In genomic region chr13:52848455-52849190, GRCh38 we compare ENCODE assay signal across 9 cellular contexts. TPM values are rescaled to one million over a fixed set of nuclear protein-coding genes. Genes with fewer than 3 reads are reported as not detected.
DNase-seq lines count a peak whose midpoint lies in the region; ATAC-seq and TF ChIP-seq lines count a peak whose summit lies in the region.
"Had no signal": no experiment of that assay in that cellular context is flagged by ENCODE, and none has a peak within 500 bp of the region (broad histone marks: within the 10 kb centered on the region; RNA-seq: fewer than 3 reads in every experiment).

A gene with protein sequence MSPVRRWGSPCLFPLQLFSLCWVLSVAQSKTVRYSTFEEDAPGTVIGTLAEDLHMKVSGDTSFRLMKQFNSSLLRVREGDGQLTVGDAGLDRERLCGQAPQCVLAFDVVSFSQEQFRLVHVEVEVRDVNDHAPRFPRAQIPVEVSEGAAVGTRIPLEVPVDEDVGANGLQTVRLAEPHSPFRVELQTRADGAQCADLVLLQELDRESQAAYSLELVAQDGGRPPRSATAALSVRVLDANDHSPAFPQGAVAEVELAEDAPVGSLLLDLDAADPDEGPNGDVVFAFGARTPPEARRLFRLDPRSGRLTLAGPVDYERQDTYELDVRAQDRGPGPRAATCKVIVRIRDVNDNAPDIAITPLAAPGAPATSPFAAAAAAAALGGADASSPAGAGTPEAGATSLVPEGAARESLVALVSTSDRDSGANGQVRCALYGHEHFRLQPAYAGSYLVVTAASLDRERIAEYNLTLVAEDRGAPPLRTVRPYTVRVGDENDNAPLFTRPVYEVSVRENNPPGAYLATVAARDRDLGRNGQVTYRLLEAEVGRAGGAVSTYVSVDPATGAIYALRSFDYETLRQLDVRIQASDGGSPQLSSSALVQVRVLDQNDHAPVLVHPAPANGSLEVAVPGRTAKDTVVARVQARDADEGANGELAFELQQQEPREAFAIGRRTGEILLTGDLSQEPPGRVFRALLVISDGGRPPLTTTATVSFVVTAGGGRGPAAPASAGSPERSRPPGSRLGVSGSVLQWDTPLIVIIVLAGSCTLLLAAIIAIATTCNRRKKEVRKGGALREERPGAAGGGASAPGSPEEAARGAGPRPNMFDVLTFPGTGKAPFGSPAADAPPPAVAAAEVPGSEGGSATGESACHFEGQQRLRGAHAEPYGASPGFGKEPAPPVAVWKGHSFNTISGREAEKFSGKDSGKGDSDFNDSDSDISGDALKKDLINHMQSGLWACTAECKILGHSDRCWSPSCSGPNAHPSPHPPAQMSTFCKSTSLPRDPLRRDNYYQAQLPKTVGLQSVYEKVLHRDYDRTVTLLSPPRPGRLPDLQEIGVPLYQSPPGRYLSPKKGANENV (minus strand): TSS chr13:52848640. CDS start chr13:52848436, 204 bp downstream.

- H2BK12ac ChIP-seq in mesenchymal stem cell (ENCODE audit: low read length in 2 of 2), result no peak within 1 kb of the TSS

- H3K36me3 Mint-ChIP-seq in central memory CD8-positive, alpha-beta T cell (ENCODE audit: insufficient read depth), result peaks cover 6% of the 10 kb centered on the region
- peaks cover 7% of the 10 kb centered on the region for H3K36me3 Mint-ChIP-seq in neural progenitor cell

- peaks cover 74% of the 10 kb centered on the region for H3K27me3 Mint-ChIP-seq in central memory CD8-positive, alpha-beta T cell
- H3K27me3 Mint-ChIP-seq in neural progenitor cell (ENCODE audit: insufficient read depth, low read depth), result peaks cover 45% of the 10 kb centered on the region

- no peak within 1 kb of the TSS for H3K14ac ChIP-seq in mesenchymal stem cell (ENCODE audit: low read length in 2 of 2)

- peak within 1 kb of the TSS; percentile 68 for H3K4me2 ChIP-seq in neural progenitor cell
- H3K4me2 ChIP-seq in mesenchymal stem cell (ENCODE audit: low read length, poor library complexity, severe bottlenecking), result no peak within 1 kb of the TSS

- H4K8ac ChIP-seq in mesenchymal stem cell (ENCODE audit: low read length), result no peak within 1 kb of the TSS

- H3K4me1 Mint-ChIP-seq in central memory CD8-positive, alpha-beta T cell, result peaks cover 30% of the 10 kb centered on the region
- peaks cover 55% of the 10 kb centered on the region for H3K4me1 Mint-ChIP-seq in neural progenitor cell

- H3K27ac ChIP-seq in neural progenitor cell (no peak within 1 kb of the TSS), mesenchymal stem cell (ENCODE audit: low read length, poor library complexity, severe bottlenecking) (no peak within 1 kb of the TSS)

- H2BK5ac ChIP-seq in mesenchymal stem cell (ENCODE audit: low read depth, low read length, poor library complexity, severe bottlenecking), result no peak within 1 kb of the TSS

- no peak within 1 kb of the TSS for H4K91ac ChIP-seq in mesenchymal stem cell (ENCODE audit: low read length)

- peak within 1 kb of the TSS; percentile 26 for H3K4me3 ChIP-seq in neural progenitor cell
- H3K4me3 ChIP-seq in mesenchymal stem cell (ENCODE audit: insufficient read depth in 1 of 2, low read depth in 1 of 2, low read length in 2 of 2), result peak within 1 kb of the TSS in 1 of 2 experiments; percentile 21

- H3K79me2 ChIP-seq in neural progenitor cell (ENCODE audit: low read depth), result no peaks in the 10 kb centered on the region

- H2BK15ac ChIP-seq in mesenchymal stem cell (ENCODE audit: low read depth, poor library complexity, severe bottlenecking), result no peak within 1 kb of the TSS

- H2AK5ac ChIP-seq in mesenchymal stem cell (ENCODE audit: low read length, severe bottlenecking), result no peak within 1 kb of the TSS

- H3K9me3 ChIP-seq in neural progenitor cell (ENCODE audit: low read depth), result no peaks in the 10 kb centered on the region
- H3K9me3 ChIP-seq in mesenchymal stem cell (ENCODE audit: control insufficient read depth, low read length), result no peaks in the 10 kb centered on the region

- H3K4me1 ChIP-seq in neural progenitor cell (peaks cover 24% of the 10 kb centered on the region), mesenchymal stem cell (ENCODE audit: control insufficient read depth, insufficient read depth, low read depth, low read length) (peaks cover 19% of the 10 kb centered on the region)

- no peak within 1 kb of the TSS for H2BK120ac ChIP-seq in mesenchymal stem cell (ENCODE audit: low read depth, low read length)

- no peaks in the 10 kb centered on the region for H3K79me1 ChIP-seq in mesenchymal stem cell (replicated peaks; ENCODE audit: low read length, poor library complexity, severe bottlenecking)

- peak within 1 kb of the TSS; percentile 51 for H3K4me3 Mint-ChIP-seq in central memory CD8-positive, alpha-beta T cell
- peak within 1 kb of the TSS; percentile 92 for H3K4me3 Mint-ChIP-seq in neural progenitor cell

- DNase-seq in ELF-1 (ENCODE audit: low read depth, low spot score), result peak; percentile 93
- DNase-seq in NCI-H2171 treated with DMSO at 0.1 percent for 48 hours (lab: John Stamatoyannopoulos, UW), result peak; percentile 93
- DNase-seq in central memory CD8-positive, alpha-beta T cell (ENCODE audit: low spot score in 2 of 2), result no peak
- peak; percentile 96 for DNase-seq in neural progenitor cell (ENCODE audit: low spot score)
- no peak for DNase-seq in mesenchymal stem cell
- DNase-seq in epidermal melanocyte (ENCODE audit: insufficient read length, low spot score), result no peak
- DNase-seq in LoVo (ENCODE audit: low spot score), result no peak

- H3K18ac ChIP-seq in mesenchymal stem cell (ENCODE audit: low read depth in 1 of 2, low read length in 2 of 2), result no peak within 1 kb of the TSS

- H3K27me3 ChIP-seq in neural progenitor cell (peaks cover 95% of the 10 kb centered on the region), mesenchymal stem cell (ENCODE audit: control insufficient read depth in 1 of 2, insufficient read depth in 1 of 2, low read length in 2 of 2) (peaks cover 67 to 68% of the 10 kb centered on the region in 2 experiments)

- H3K23ac ChIP-seq in mesenchymal stem cell (ENCODE audit: low read length in 2 of 2), result no peak within 1 kb of the TSS

- H3K9me3 Mint-ChIP-seq in central memory CD8-positive, alpha-beta T cell, result no peaks in the 10 kb centered on the region
- no peaks in the 10 kb centered on the region for H3K9me3 Mint-ChIP-seq in neural progenitor cell

- H3F3A ChIP-seq in neural progenitor cell (ENCODE audit: low read depth), result peaks cover 42% of the 10 kb centered on the region

- no peak for TF ChIP-seq CTCF in neural progenitor cell (IDR thresholded peaks at IDR 0.05)

- 4% methylated on average over 37 of the region's 41 CpGs for WGBS in mesenchymal stem cell

- no peak for ATAC-seq in central memory CD8-positive, alpha-beta T cell (replicated peaks; ENCODE audit: extremely low read depth, poor library complexity, severe bottlenecking)
- no peak for ATAC-seq in HG03175 (IDR thresholded peaks at IDR 0.05; ENCODE audit: unreplicated experiment)

- peaks cover 66% of the 10 kb centered on the region for H4K20me1 ChIP-seq in neural progenitor cell (ENCODE audit: low read depth)

- H3K4ac ChIP-seq in mesenchymal stem cell (ENCODE audit: low read depth in 1 of 2, low read length in 2 of 2), result no peak within 1 kb of the TSS

- no peak within 1 kb of the TSS for H3K27ac Mint-ChIP-seq in central memory CD8-positive, alpha-beta T cell (ENCODE audit: low read depth)
- no peak within 1 kb of the TSS for H3K27ac Mint-ChIP-seq in neural progenitor cell

- H3K9ac ChIP-seq in neural progenitor cell, result no peak within 1 kb of the TSS
- H3K9ac ChIP-seq in mesenchymal stem cell (ENCODE audit: low read length), result no peak within 1 kb of the TSS

- H2AFZ ChIP-seq in neural progenitor cell (replicated peaks) (no peak within 1 kb of the TSS), mesenchymal stem cell (ENCODE audit: low read depth, low read length) (no peak within 1 kb of the TSS)

- H3K36me3 ChIP-seq in neural progenitor cell (no peaks in the 10 kb centered on the region), mesenchymal stem cell (ENCODE audit: control insufficient read depth in 1 of 2, insufficient read depth in 2 of 2, low read depth in 1 of 2, low read length in 2 of 2) (peaks cover 0 to 15% of the 10 kb centered on the region in 2 experiments)

RNA-seq across cellular contexts. Expression of the gene that starts here (rescaled TPM):
- 0.52 and 1.1 TPM in 2 replicates for total RNA-seq in neural progenitor cell (ENCODE audit: low replicate concordance)
- not detected for polyA plus RNA-seq in mesenchymal stem cell (2013, experiment 1 of 2)
- not detected for polyA plus RNA-seq in mesenchymal stem cell (2013, experiment 2 of 2)
- total RNA-seq: M059J had no signal

Comparison
In these comparisons a context has a peak if more than half of its experiments do, and no peak if none do; other contexts are left out.
1. DNase-seq: peak in ELF-1 (single experiment), NCI-H2171 treated with DMSO at 0.1 percent for 48 hours (single experiment) and neural progenitor cell (single experiment); none in central memory CD8-positive, alpha-beta T cell (0 of 2), mesenchymal stem cell (single experiment), epidermal melanocyte (single experiment) and LoVo (single experiment).